13 cellular contexts compared by ENCODE assay signal in the genomic region with DNA sequence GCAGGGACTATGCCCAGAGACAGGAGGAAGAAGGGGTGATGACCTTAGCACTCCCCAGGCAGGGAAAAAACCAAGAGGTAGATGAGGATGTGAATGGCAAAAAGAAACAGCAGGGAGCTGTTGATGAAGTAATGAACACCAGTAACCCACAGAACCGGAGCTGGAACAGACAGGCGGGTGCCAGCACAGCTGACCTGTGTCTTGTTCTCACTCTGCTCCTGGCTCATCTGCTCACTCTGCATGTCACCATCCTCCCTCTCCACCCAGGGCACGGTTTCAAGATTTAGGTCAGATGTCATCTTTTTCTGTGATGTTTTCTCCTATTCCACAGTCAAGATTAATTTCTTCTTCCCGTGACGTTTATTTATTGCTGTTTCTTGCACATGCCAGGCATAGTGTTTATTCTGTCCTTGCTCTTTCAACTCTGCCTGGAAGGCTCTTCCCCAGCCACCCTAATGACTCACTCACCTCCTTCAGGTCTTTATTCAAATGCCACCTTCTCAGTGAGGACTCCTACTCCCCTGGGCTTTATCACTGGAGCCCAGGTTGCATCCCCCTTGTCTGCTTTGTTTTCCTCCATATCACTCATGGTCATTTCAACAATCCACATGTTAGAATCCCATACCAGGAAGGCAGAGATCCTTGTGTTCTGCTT.
DNase-seq lines count a peak whose midpoint lies in the region; ATAC-seq and TF ChIP-seq lines count a peak whose summit lies in the region.
"Had no signal": no experiment of that assay in that cellular context is flagged by ENCODE, and none has a peak within 500 bp of the region (broad histone marks: within the 10 kb centered on the region; RNA-seq: fewer than 3 reads in every experiment).

No MANE protein-coding gene starts in this region.

- H3K27ac Mint-ChIP-seq in stimulated activated naive CD8-positive, alpha-beta T cell treated with anti-CD3 and anti-CD28 coated beads, Interleukin-15, amount 100 ng/mL, for 72 hours = no peak overlapping the region
- H3K27ac Mint-ChIP-seq in nephron progenitor cell = peak overlapping the region; percentile 87
- peak overlapping the region; percentile 12 for H3K27ac Mint-ChIP-seq in type B pancreatic cell
- no peak overlapping the region for H3K27ac Mint-ChIP-seq in stimulated activated memory B cell treated with anti-CD40 and anti-IgM and Interleukin-4, amounts not matched to agents 10 μg/mL and 1 μg/mL and 100 μg/mL, for 72 hours
- H3K27ac Mint-ChIP-seq: CD8-positive, alpha-beta T cell had no signal

- H3K4me1 Mint-ChIP-seq in stimulated activated naive CD8-positive, alpha-beta T cell treated with anti-CD3 and anti-CD28 coated beads, Interleukin-15, amount 100 ng/mL, for 72 hours = no peaks in the 10 kb centered on the region
- H3K4me1 Mint-ChIP-seq in nephron progenitor cell = peaks cover 6% of the 10 kb centered on the region
- peaks cover 19% of the 10 kb centered on the region for H3K4me1 Mint-ChIP-seq in type B pancreatic cell (ENCODE audit: unreplicated experiment)
- H3K4me1 Mint-ChIP-seq in stimulated activated memory B cell treated with anti-CD40 and anti-IgM and Interleukin-4, amounts not matched to agents 10 μg/mL and 1 μg/mL and 100 μg/mL, for 72 hours = no peaks in the 10 kb centered on the region

- peak overlapping the region; percentile 72 for H3K27ac ChIP-seq in caudate nucleus (ENCODE audit: low read depth, low read length)
- H3K27ac ChIP-seq: BLaER1, HL-60 had no signal

- no peak overlapping the region for H3K4me3 Mint-ChIP-seq in stimulated activated naive CD8-positive, alpha-beta T cell treated with anti-CD3 and anti-CD28 coated beads, Interleukin-15, amount 100 ng/mL, for 72 hours
- no peak overlapping the region for H3K4me3 Mint-ChIP-seq in nephron progenitor cell
- H3K4me3 Mint-ChIP-seq in type B pancreatic cell = peak overlapping the region; percentile 5
- H3K4me3 Mint-ChIP-seq in stimulated activated memory B cell treated with anti-CD40 and anti-IgM and Interleukin-4, amounts not matched to agents 10 μg/mL and 1 μg/mL and 100 μg/mL, for 72 hours = no peak overlapping the region
- H3K4me3 Mint-ChIP-seq: CD8-positive, alpha-beta T cell had no signal

- no peak for DNase-seq in stimulated activated naive CD8-positive, alpha-beta T cell treated with anti-CD3 and anti-CD28 coated beads, Interleukin-15, amount 100 ng/mL, for 72 hours
- DNase-seq in stimulated activated naive CD8-positive, alpha-beta T cell treated with anti-CD3 and anti-CD28 coated beads, Interleukin-15, Interleukin-2, amounts not matched to agents 100 U/mL and 50 U/mL, for 24 hours = no peak
- DNase-seq in caudate nucleus (lab: John Stamatoyannopoulos, UW) (no peak), nephron progenitor cell (no peak), type B pancreatic cell (ENCODE audit: extremely low spot score, unreplicated experiment) (no peak), dedifferentiated amniotic fluid mesenchymal stem cell (ENCODE audit: extremely low spot score) (no peak)
- DNase-seq: 8988T; CD8-positive, alpha-beta T cell; HCEC 1CT had no signal

- H3K9me3 Mint-ChIP-seq in stimulated activated naive CD8-positive, alpha-beta T cell treated with anti-CD3 and anti-CD28 coated beads, Interleukin-15, amount 100 ng/mL, for 72 hours = no peaks in the 10 kb centered on the region
- H3K9me3 Mint-ChIP-seq in nephron progenitor cell (no peaks in the 10 kb centered on the region), type B pancreatic cell (no peaks in the 10 kb centered on the region)
- H3K9me3 Mint-ChIP-seq in stimulated activated memory B cell treated with anti-CD40 and anti-IgM and Interleukin-4, amounts not matched to agents 10 μg/mL and 1 μg/mL and 100 μg/mL, for 72 hours = no peaks in the 10 kb centered on the region
- H3K9me3 Mint-ChIP-seq: CD8-positive, alpha-beta T cell had no signal

- no peak for TF ChIP-seq CTCF in nephron progenitor cell (IDR thresholded peaks at IDR 0.05)
- no peak for TF ChIP-seq CTCF in type B pancreatic cell (conservative IDR thresholded peaks at IDR 0.05)

- no peaks in the 10 kb centered on the region for H3K36me3 Mint-ChIP-seq in nephron progenitor cell (ENCODE audit: low read depth)
- no peaks in the 10 kb centered on the region for H3K36me3 Mint-ChIP-seq in type B pancreatic cell
- H3K36me3 Mint-ChIP-seq in stimulated activated memory B cell treated with anti-CD40 and anti-IgM and Interleukin-4, amounts not matched to agents 10 μg/mL and 1 μg/mL and 100 μg/mL, for 72 hours = no peaks in the 10 kb centered on the region
- H3K36me3 Mint-ChIP-seq: CD8-positive, alpha-beta T cell had no signal

- no peaks in the 10 kb centered on the region for H3K27me3 Mint-ChIP-seq in stimulated activated naive CD8-positive, alpha-beta T cell treated with anti-CD3 and anti-CD28 coated beads, Interleukin-15, amount 100 ng/mL, for 72 hours
- H3K27me3 Mint-ChIP-seq in nephron progenitor cell (ENCODE audit: low read depth, poor library complexity) (peaks cover 15% of the 10 kb centered on the region), type B pancreatic cell (no peaks in the 10 kb centered on the region)
- H3K27me3 Mint-ChIP-seq in stimulated activated memory B cell treated with anti-CD40 and anti-IgM and Interleukin-4, amounts not matched to agents 10 μg/mL and 1 μg/mL and 100 μg/mL, for 72 hours = peaks cover 19% of the 10 kb centered on the region

- peak; percentile 31 for ATAC-seq in stimulated activated naive CD8-positive, alpha-beta T cell treated with anti-CD3 and anti-CD28 coated beads, Interleukin-15, amount 100 ng/mL, for 72 hours
- no peak for ATAC-seq in stimulated activated naive CD8-positive, alpha-beta T cell treated with anti-CD3 and anti-CD28 coated beads, Interleukin-15, Interleukin-2, amounts not matched to agents 100 U/mL and 50 U/mL, for 24 hours
- ATAC-seq in stimulated activated memory B cell treated with anti-CD40 and anti-IgM and Interleukin-4, amounts not matched to agents 10 μg/mL and 1 μg/mL and 100 μg/mL, for 72 hours = no peak
- no peak for ATAC-seq in HG03175 (IDR thresholded peaks at IDR 0.05; ENCODE audit: unreplicated experiment)
- ATAC-seq: CD8-positive, alpha-beta T cell had no signal

Comparison
In these comparisons a context has a peak if more than half of its experiments do, and no peak if none do; other contexts are left out.
1. H3K27ac Mint-ChIP-seq: peak in nephron progenitor cell (single experiment) and type B pancreatic cell (single experiment); none in stimulated activated naive CD8-positive, alpha-beta T cell treated with anti-CD3 and anti-CD28 coated beads, Interleukin-15, amount 100 ng/mL, for 72 hours (0 of 2) and stimulated activated memory B cell treated with anti-CD40 and anti-IgM and Interleukin-4, amounts not matched to agents 10 μg/mL and 1 μg/mL and 100 μg/mL, for 72 hours (single experiment).